22 cellular contexts compared by ENCODE assay signal in genomic region chr3:149954812-149955211, GRCh38. TPM values are rescaled to one million over a fixed set of nuclear protein-coding genes. Genes with fewer than 3 reads are reported as not detected.
A peak's percentile ranks its signal among the peaks of the same experiment; 100 is the strongest.
DNase-seq lines count a peak whose midpoint lies in the region; ATAC-seq, FAIRE-seq and TF ChIP-seq lines count a peak whose summit lies in the region.
"Had no signal": no experiment of that assay in that cellular context is flagged by ENCODE, and none has a peak within 500 bp of the region (broad histone marks: within the 10 kb centered on the region; RNA-seq: fewer than 3 reads in every experiment).

No MANE protein-coding gene starts in this region.

- no peaks in the 10 kb centered on the region for H3K9me1 ChIP-seq in endothelial cell of umbilical vein (replicated peaks; ENCODE audit: control insufficient read depth, extremely low read depth, insufficient read depth, low read length)

- H3K27ac ChIP-seq in endothelial cell of umbilical vein (ENCODE audit: insufficient read depth, low read depth, low read length), result no peak overlapping the region
- H3K27ac ChIP-seq in uterus, result no peak overlapping the region
- H3K27ac ChIP-seq: lower lobe of right lung, neural progenitor cell, prostate gland, transverse colon had no signal

- intact Hi-C loops in endothelial cell of umbilical vein (cut with micrococcal nuclease) (no loop called here), uterus (cut with DNase I; ENCODE audit: low total_unique reads) (no loop called here)

- no peak overlapping the region for H2AFZ ChIP-seq in endothelial cell of umbilical vein (ENCODE audit: low read depth, low read length)
- H2AFZ ChIP-seq: neural progenitor cell had no signal

- H3K4me3 ChIP-seq in endothelial cell of umbilical vein (replicated peaks in 1 of 3; ENCODE audit: insufficient read depth in 1 of 3, low read depth in 1 of 3, low read length in 3 of 3) (no peak overlapping the region), uterus (no peak overlapping the region)
- H3K4me3 ChIP-seq: K562, lower lobe of right lung, neural progenitor cell, prostate gland, transverse colon had no signal

- DNase-seq in NCI-H2171 treated with DMSO at 0.1 percent for 48 hours (lab: John Stamatoyannopoulos, UW) (peak; percentile 43), NCI-H2171 (lab: John Stamatoyannopoulos, UW) (no peak), NCI-H524 treated with DMSO at 0.1 percent for 48 hours (lab: John Stamatoyannopoulos, UW) (peak; percentile 37), endothelial cell of umbilical vein (ENCODE audit: low read depth, low spot score) (peak; percentile 22), uterus (no peak)
- DNase-seq: activated CD4-positive, alpha-beta T cell treated with anti-CD3 and anti-CD28 coated beads, Interleukin-2, amount 10 ng/mL, durations not matched to agents 7 days and 5 days; activated CD8-positive, alpha-beta memory T cell treated with anti-CD3 and anti-CD28 coated beads, Interleukin-2, amount 10 ng/mL, durations not matched to agents 7 days and 5 days; activated naive CD4-positive, alpha-beta T cell treated with anti-CD3 and anti-CD28 coated beads, Interleukin-2, amount 50 U/mL, for 16 hours; aorta; glutamatergic neuron; GOT3; lower lobe of right lung; NCI-H146; stimulated activated CD8-positive, alpha-beta memory T cell treated with anti-CD3 and anti-CD28 coated beads, Interleukin-4, amount 100 ng/mL, for 48 hours; T-helper 2 cell; transverse colon had no signal

- H3K9me3 ChIP-seq in endothelial cell of umbilical vein (replicated peaks; ENCODE audit: control insufficient read depth, insufficient read depth, low read length) (no peaks in the 10 kb centered on the region), uterus (no peaks in the 10 kb centered on the region)
- H3K9me3 ChIP-seq: lower lobe of right lung, prostate gland, transverse colon had no signal

- H3K27me3 ChIP-seq in endothelial cell of umbilical vein (ENCODE audit: control insufficient read depth in 2 of 2, insufficient read depth in 2 of 2, low read length in 2 of 2) (no peaks in the 10 kb centered on the region), uterus (no peaks in the 10 kb centered on the region)
- H3K27me3 ChIP-seq: neural progenitor cell, transverse colon had no signal

- no TSS peak for BruUV-seq in endothelial cell of umbilical vein (replicated peaks; lab: Mats Ljungman, UMichigan)

- TF ChIP-seq CTCF in endothelial cell of umbilical vein (IDR thresholded peaks at IDR 0.05; ENCODE audit: extremely low read depth in 1 of 2, insufficient read depth in 1 of 2, low read depth in 1 of 2, low read length in 2 of 2), result no peak
- no peak for TF ChIP-seq CTCF in uterus (IDR thresholded peaks at IDR 0.05)

- dilution Hi-C loops in endothelial cell of umbilical vein (cut with MboI; ENCODE audit: extremely low pct_ligation_motif_present, low sequenced_read_pairs), result no loop called here

- no peak for ATAC-seq in GM18502 (IDR thresholded peaks at IDR 0.05; ENCODE audit: poor library complexity, unreplicated experiment)
- no peak for ATAC-seq in GM19395 (IDR thresholded peaks at IDR 0.05; ENCODE audit: unreplicated experiment)
- no peak for ATAC-seq in GM21526 (IDR thresholded peaks at IDR 0.05; ENCODE audit: low FRiP score, unreplicated experiment)
- ATAC-seq: activated CD8-positive, alpha-beta memory T cell treated with anti-CD3 and anti-CD28 coated beads, Interleukin-2, amount 10 ng/mL, durations not matched to agents 7 days and 5 days; K562; lower lobe of right lung had no signal

- POLR2A ChIA-PET in endothelial cell of umbilical vein (lab: Charles Lee), result no interaction called here

- H3K4me2 ChIP-seq in endothelial cell of umbilical vein (ENCODE audit: insufficient read depth, low read length), result peak overlapping the region; percentile 19
- H3K4me2 ChIP-seq: neural progenitor cell had no signal

- peaks cover 8% of the 10 kb centered on the region for H3K79me2 ChIP-seq in endothelial cell of umbilical vein (ENCODE audit: control insufficient read depth, insufficient read depth, low read length)

- peak; percentile 70 for FAIRE-seq in endothelial cell of umbilical vein (lab: Jason Lieb, UNC)

- TF ChIP-seq POLR2A in endothelial cell of umbilical vein (IDR thresholded peaks at IDR 0.05; ENCODE audit: low read depth, low read length), result no peak
- no peak for TF ChIP-seq POLR2A in uterus (IDR thresholded peaks at IDR 0.05)

- H3K9ac ChIP-seq in endothelial cell of umbilical vein (replicated peaks; ENCODE audit: extremely low read depth, insufficient read depth, low read length), result no peak overlapping the region
- H3K9ac ChIP-seq: neural progenitor cell had no signal

- peaks cover 14% of the 10 kb centered on the region for H3K4me1 ChIP-seq in endothelial cell of umbilical vein (ENCODE audit: control insufficient read depth, extremely low read depth, insufficient read depth, low read length)
- no peaks in the 10 kb centered on the region for H3K4me1 ChIP-seq in uterus
- H3K4me1 ChIP-seq: neural progenitor cell, prostate gland had no signal

- no peaks in the 10 kb centered on the region for H4K20me1 ChIP-seq in endothelial cell of umbilical vein (replicated peaks; ENCODE audit: control insufficient read depth, extremely low read depth, insufficient read depth, low read length)

- H3K36me3 ChIP-seq in endothelial cell of umbilical vein (ENCODE audit: control insufficient read depth in 2 of 2, extremely low read depth in 1 of 2, insufficient read depth in 2 of 2, low read length in 2 of 2) (no peaks in the 10 kb centered on the region), uterus (no peaks in the 10 kb centered on the region)
- H3K36me3 ChIP-seq: lower lobe of right lung, prostate gland, transverse colon had no signal

- CTCF ChIA-PET in endothelial cell of umbilical vein (lab: Charles Lee), result interaction anchor here (1.1 to 1.9 kb wide), 8 partner anchors 8 to 229 kb away, joined by 3 to 10 read pairs (median 4); no protein-coding TSS in a partner anchor

TF ChIP-seq in endothelial cell of umbilical vein, 7 proteins besides CTCF, POLR2A, EP300 and RAD21:
- TF ChIP-seq EZH2 (IDR thresholded peaks at IDR 0.05; ENCODE audit: borderline replicate concordance, low read depth, low read length, severe bottlenecking) (no peak), POLR2AphosphoS5 (IDR thresholded peaks at IDR 0.05; ENCODE audit: insufficient read depth, low read depth, low read length) (no peak), GATA2 (IDR thresholded peaks at IDR 0.05; ENCODE audit: insufficient read depth, insufficient read length, low read depth, low read length) (no peak), FOS (IDR thresholded peaks at IDR 0.05; ENCODE audit: borderline replicate concordance, insufficient read depth, low read length) (no peak), JUN (IDR thresholded peaks at IDR 0.05; ENCODE audit: borderline replicate concordance, insufficient read depth, insufficient read length, low read depth) (no peak), MAX (IDR thresholded peaks at IDR 0.05; ENCODE audit: insufficient read depth, insufficient read length) (no peak), MYC (IDR thresholded peaks at IDR 0.05; ENCODE audit: low read depth, low read length) (no peak)

RNA-seq across cellular contexts. Expression of gene PFN2, which starts 15.9 kb away (rescaled TPM):
- 97.1 and 124 TPM in 2 replicates for total RNA-seq in endothelial cell of umbilical vein
- 143 and 165 TPM in 2 replicates for polyA plus RNA-seq in endothelial cell of umbilical vein
- 166 and 169 TPM in 2 replicates for polyA plus RNA-seq in endothelial cell of umbilical vein (2011; cell fraction: cytosol; rRNA removed)
- 76.0 and 117 TPM in 2 replicates for polyA plus RNA-seq in endothelial cell of umbilical vein (2011; cell fraction: nucleus; rRNA removed)
- polyA plus RNA-seq in endothelial cell of umbilical vein (2012), result 99.1 and 150 TPM in 2 replicates
- 121 and 128 TPM in 2 replicates for polyA minus RNA-seq in endothelial cell of umbilical vein
- polyA minus RNA-seq in endothelial cell of umbilical vein (2011; cell fraction: cytosol; rRNA and poly(A)+ RNA removed), result 15.4 TPM
- polyA minus RNA-seq in endothelial cell of umbilical vein (2011; cell fraction: nucleus; rRNA and poly(A)+ RNA removed), result 60.0 and 95.9 TPM in 2 replicates
- total RNA-seq in uterus, result 100 to 1,000 TPM; 106 to 206 (median 183) TPM

Comparison
In these comparisons a context has a peak if more than half of its experiments do, and no peak if none do; other contexts are left out.
1. DNase-seq: peak in NCI-H2171 treated with DMSO at 0.1 percent for 48 hours (single experiment), NCI-H524 treated with DMSO at 0.1 percent for 48 hours (single experiment) and endothelial cell of umbilical vein (single experiment); none in NCI-H2171 (single experiment) and uterus (0 of 2).